12 cellular contexts compared by ENCODE assay signal in the genomic region with DNA sequence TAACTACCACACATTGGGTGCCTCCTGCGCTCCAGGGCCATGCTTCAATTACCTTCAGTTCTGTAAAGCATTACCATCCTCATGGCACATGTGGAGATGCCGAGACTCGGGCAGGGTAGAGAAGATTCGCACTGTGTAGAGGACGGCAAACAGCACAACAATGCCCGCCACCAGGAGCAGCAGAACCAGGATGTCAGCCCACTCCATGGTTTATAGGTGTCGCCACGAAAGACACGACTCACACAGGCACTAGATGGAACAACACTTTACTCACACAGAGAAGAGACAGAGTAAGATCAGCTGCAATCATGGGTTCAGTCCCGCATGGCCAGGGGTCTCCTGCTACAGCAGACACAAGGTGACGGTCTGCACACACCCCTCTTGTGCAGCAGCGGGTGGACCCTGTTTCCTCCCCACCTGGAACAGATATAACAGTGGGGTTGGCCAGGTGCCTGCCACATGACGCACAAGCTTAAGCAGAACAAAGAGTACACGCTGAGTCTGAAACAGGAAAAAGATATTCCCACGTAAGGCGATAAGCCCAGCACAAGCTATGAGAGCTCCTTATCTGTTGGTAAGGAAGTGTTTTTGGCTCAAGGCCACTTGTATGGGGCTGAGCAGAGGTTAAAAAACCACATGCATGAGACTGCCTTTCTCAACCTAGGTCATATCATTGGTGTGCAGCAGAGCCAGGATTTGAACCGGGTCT. TPM values are rescaled to one million over a fixed set of nuclear protein-coding genes. Genes with fewer than 3 reads are reported as not detected.
DNase-seq lines count a peak whose midpoint lies in the region; ATAC-seq and TF ChIP-seq lines count a peak whose summit lies in the region.
"Had no signal": no experiment of that assay in that cellular context is flagged by ENCODE, and none has a peak within 500 bp of the region (broad histone marks: within the 10 kb centered on the region; RNA-seq: fewer than 3 reads in every experiment).

No MANE protein-coding gene starts in this region.

- peaks cover 0 to 5% of the 10 kb centered on the region in 2 donors for H3K9me3 ChIP-seq in lung (ENCODE audit: control insufficient read depth in 2 of 2, insufficient read depth in 1 of 2, low read length in 1 of 2)

- H3K4me1 ChIP-seq in lung (ENCODE audit: control insufficient read depth in 2 of 2, insufficient read depth in 2 of 2, low read length in 2 of 2) = peaks cover 3 to 11% of the 10 kb centered on the region in 2 donors

- peaks cover 3% of the 10 kb centered on the region for H3K27me3 ChIP-seq in lung (ENCODE audit: control insufficient read depth, insufficient read depth)

- peak; percentile 27 for ATAC-seq in lung (ENCODE audit: insufficient read depth, low FRiP score)
- ATAC-seq in HG03135 (IDR thresholded peaks at IDR 0.05; ENCODE audit: unreplicated experiment) = no peak
- ATAC-seq in GM18858 (IDR thresholded peaks at IDR 0.05; ENCODE audit: unreplicated experiment) = no peak
- no peak for ATAC-seq in HG03045 (IDR thresholded peaks at IDR 0.05; ENCODE audit: unreplicated experiment)

- DNase-seq in DMS79 treated with DMSO at 0.1 percent for 48 hours (lab: John Stamatoyannopoulos, UW) (peak; percentile 17), NCI-H226 (peak; percentile 99), fibroblast of mammary gland (ENCODE audit: low read depth) (peak; percentile 42), lung (ENCODE audit: low spot score) (no peak), cortex of kidney (lab: John Stamatoyannopoulos, UW) (no peak)
- DNase-seq: caudate nucleus, mesendoderm, SIG-M5 had no signal

- TF ChIP-seq CTCF in fibroblast of mammary gland (conservative IDR thresholded peaks at IDR 0.05; ENCODE audit: control insufficient read depth, insufficient read depth, low read depth, low read length) (no peak), lung (IDR thresholded peaks at IDR 0.05; ENCODE audit: control extremely low read depth, extremely low read depth) (no peak)

- H3K27ac ChIP-seq in lung (ENCODE audit: low read depth in 1 of 2, low read length in 1 of 2) = peak overlapping the region in 1 of 2 donors; percentile 64

- no peaks in the 10 kb centered on the region for H3K36me3 ChIP-seq in lung (ENCODE audit: control insufficient read depth in 2 of 2, insufficient read depth in 2 of 2, low read length in 2 of 2)

- WGBS in lung, 2 donors = 39 to 43% methylated on average over 17 of the region's 17 CpGs

- H3K4me3 ChIP-seq in fibroblast of mammary gland (ENCODE audit: control insufficient read depth, low read depth, low read length) = no peak overlapping the region
- H3K4me3 ChIP-seq in lung = no peak overlapping the region

RNA-seq across cellular contexts. Expression of gene TBC1D21, which starts 2.5 kb away (rescaled TPM):
- total RNA-seq in lung = not detected
- polyA plus RNA-seq in lung = not detected
- total RNA-seq: activated T-helper 2 cell treated with anti-CD3 and anti-CD28 coated beads, Interferon-gamma antibody, Interleukin-2, Interleukin-4, amounts not matched to agents 10 μg/mL and 5 μg/mL and 100 μg/mL, durations not matched to agents 14 hours and 24 hours and 36 hours had no signal

RNA-seq across cellular contexts. Expression of gene LOXL1, which starts 55.4 kb away (rescaled TPM):
- total RNA-seq in lung = 10 to 100 TPM; 13.1 to 25.3 TPM
- 10 to 100 TPM in 1 of 2 donors, 1 to 10 TPM in 1; 9.4 to 15.5 TPM for polyA plus RNA-seq in lung

Comparison
In these comparisons a context has a peak if more than half of its experiments do, and no peak if none do; other contexts are left out.
1. DNase-seq: peak in DMS79 treated with DMSO at 0.1 percent for 48 hours (single experiment), NCI-H226 (single experiment) and fibroblast of mammary gland (single experiment); none in lung (single experiment) and cortex of kidney (single experiment).